ENCODE assay signal across 8 cellular contexts in the genomic region with DNA sequence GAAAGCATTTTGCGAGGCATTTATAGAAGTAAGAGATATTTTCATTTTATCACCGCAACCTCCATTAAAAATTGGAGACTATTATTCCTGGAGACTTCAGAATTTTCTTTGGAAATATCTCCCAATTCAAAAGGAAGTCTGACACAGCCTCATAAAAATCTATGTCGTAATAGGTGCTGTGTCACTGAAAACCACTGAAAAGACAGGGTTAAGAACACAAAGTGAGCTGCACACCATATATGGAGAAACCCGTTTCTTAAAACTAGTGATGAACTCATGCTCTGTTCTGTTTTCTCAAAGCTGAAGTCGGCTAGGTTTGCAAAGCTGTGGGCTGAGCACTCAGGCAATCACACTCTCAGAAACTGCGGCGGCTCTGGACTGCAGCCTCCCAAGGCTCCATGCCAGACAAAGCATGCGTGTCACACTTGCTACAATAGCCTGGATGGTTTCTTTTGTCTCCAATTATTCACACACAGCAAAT. TPM values are rescaled to one million over a fixed set of nuclear protein-coding genes. Genes with fewer than 3 reads are reported as not detected.
DNase-seq lines count a peak whose midpoint lies in the region; ATAC-seq, FAIRE-seq and TF ChIP-seq lines count a peak whose summit lies in the region.

A gene (plus strand): TSS at position 287 of the 481 bp plus-strand sequence. CDS start 126 bp downstream, at position 413.

- H3K27ac ChIP-seq in ascending aorta = peak within 1 kb of the TSS; percentile 88 to 90
- H3K27ac ChIP-seq in iPS-20b (ENCODE audit: low read length) = no peak within 1 kb of the TSS
- peak within 1 kb of the TSS; percentile 55 to 85 for H3K27ac ChIP-seq in small intestine (ENCODE audit: low read depth in 1 of 2, low read length in 1 of 2)

- no peaks in the 10 kb centered on the region for H3K27me3 ChIP-seq in ascending aorta
- H3K27me3 ChIP-seq in iPS-20b (ENCODE audit: insufficient read depth, low read length) = no peaks in the 10 kb centered on the region
- no peaks in the 10 kb centered on the region for H3K27me3 ChIP-seq in small intestine (ENCODE audit: control insufficient read depth in 2 of 2, insufficient read depth in 2 of 2, low read length in 2 of 2)

- TF ChIP-seq CTCF in CD14-positive monocyte (IDR thresholded peaks at IDR 0.05) (no peak), ascending aorta (IDR thresholded peaks at IDR 0.05) (no peak)

- intact Hi-C loops in CD14-positive monocyte (cut with micrococcal nuclease) = loop anchor here (10.0 kb wide), 2 partner anchors 146 to 554 kb away; a partner anchor contains a TSS
- intact Hi-C loops in ascending aorta (cut with DNase I) = loop anchor here (1.0 to 5.0 kb wide), 4 partner anchors 89 to 1282 kb away; a partner anchor contains a TSS

- H3K36me3 ChIP-seq in ascending aorta (no peaks in the 10 kb centered on the region), iPS-20b (ENCODE audit: insufficient read depth, low read depth, low read length) (no peaks in the 10 kb centered on the region), small intestine (ENCODE audit: control insufficient read depth in 2 of 2, insufficient read depth in 2 of 2, low read length in 2 of 2) (no peaks in the 10 kb centered on the region)

- no peak for FAIRE-seq in small intestine (lab: Jason Lieb, UNC)

- peak; percentile 69 for DNase-seq in CD14-positive monocyte (ENCODE audit: low spot score)
- DNase-seq in HT1080 (ENCODE audit: low read depth) = peak; percentile 97
- peak; percentile 75 for DNase-seq in T-helper 2 cell treated with Interferon-gamma antibody and Interleukin-4, amounts not matched to agents 5 μg/mL and 100 μg/mL, for 36 hours (ENCODE audit: low spot score)
- peak; percentile 52 to 94 for DNase-seq in ascending aorta (ENCODE audit: low spot score in 2 of 2)
- peak; percentile 66 for DNase-seq in small intestine
- no peak for DNase-seq in DMS153 (lab: John Stamatoyannopoulos, UW)

- H3K4me3 ChIP-seq in ascending aorta = peak within 1 kb of the TSS; percentile 66 to 75
- 0 out of 2 replicates have a peak within 1 kb of the TSS, but pooled peaks have one; percentile 22 for H3K4me3 ChIP-seq in iPS-20b (ENCODE audit: low read length)
- H3K4me3 ChIP-seq in small intestine (ENCODE audit: low read depth in 1 of 2, low read length in 2 of 2) = peak within 1 kb of the TSS in 1 of 2 donors; percentile 38

- H3K27me3 Mint-ChIP-seq in CD14-positive monocyte (ENCODE audit: low read depth in 3 of 3) = peaks cover 0 to 3% (median 0%) of the 10 kb centered on the region in 3 donors
- H3K27me3 Mint-ChIP-seq in T-helper 2 cell treated with Interferon-gamma antibody and Interleukin-4, amounts not matched to agents 5 μg/mL and 100 μg/mL, for 36 hours (ENCODE audit: low read depth) = peaks cover 7% of the 10 kb centered on the region

- H3K4me1 Mint-ChIP-seq in CD14-positive monocyte = peaks cover 81% of the 10 kb centered on the region
- H3K4me1 Mint-ChIP-seq in T-helper 2 cell treated with Interferon-gamma antibody and Interleukin-4, amounts not matched to agents 5 μg/mL and 100 μg/mL, for 36 hours (ENCODE audit: low read depth) = peaks cover 62% of the 10 kb centered on the region

- no peaks in the 10 kb centered on the region for H3K9me3 ChIP-seq in ascending aorta
- no peaks in the 10 kb centered on the region for H3K9me3 ChIP-seq in iPS-20b (ENCODE audit: insufficient read depth, low read depth, low read length)
- no peaks in the 10 kb centered on the region for H3K9me3 ChIP-seq in small intestine (ENCODE audit: control insufficient read depth, low read depth)

- H3K27ac Mint-ChIP-seq in CD14-positive monocyte = peak within 1 kb of the TSS; percentile 93 to 100 (median 99)
- H3K27ac Mint-ChIP-seq in T-helper 2 cell treated with Interferon-gamma antibody and Interleukin-4, amounts not matched to agents 5 μg/mL and 100 μg/mL, for 36 hours = peak within 1 kb of the TSS; percentile 98

- H3K9ac ChIP-seq in iPS-20b (ENCODE audit: low read depth, low read length) = no peak within 1 kb of the TSS

- H3K36me3 Mint-ChIP-seq in CD14-positive monocyte = peaks cover 30 to 31% of the 10 kb centered on the region in 2 donors
- peaks cover 20% of the 10 kb centered on the region for H3K36me3 Mint-ChIP-seq in T-helper 2 cell treated with Interferon-gamma antibody and Interleukin-4, amounts not matched to agents 5 μg/mL and 100 μg/mL, for 36 hours (ENCODE audit: low read depth)

- peaks cover 0 to 4% (median 2%) of the 10 kb centered on the region in 7 donors for H3K9me3 Mint-ChIP-seq in CD14-positive monocyte
- no peaks in the 10 kb centered on the region for H3K9me3 Mint-ChIP-seq in T-helper 2 cell treated with Interferon-gamma antibody and Interleukin-4, amounts not matched to agents 5 μg/mL and 100 μg/mL, for 36 hours

- ATAC-seq in GM21360 (IDR thresholded peaks at IDR 0.05; ENCODE audit: unreplicated experiment) = peak; percentile 93

- H3K4me1 ChIP-seq in ascending aorta (peaks cover 5 to 14% of the 10 kb centered on the region in 2 donors), iPS-20b (ENCODE audit: insufficient read depth, low read length) (peaks cover 9% of the 10 kb centered on the region), small intestine (ENCODE audit: control insufficient read depth in 2 of 2, insufficient read depth in 1 of 2, low read depth in 1 of 2, low read length in 1 of 2) (no peaks in the 10 kb centered on the region)

- 35 to 58% (median 38%) methylated on average over 8 of the region's 8 CpGs for WGBS in small intestine, 3 donors

- peak within 1 kb of the TSS; percentile 96 to 98 for H3K4me3 Mint-ChIP-seq in CD14-positive monocyte
- peak within 1 kb of the TSS; percentile 90 for H3K4me3 Mint-ChIP-seq in T-helper 2 cell treated with Interferon-gamma antibody and Interleukin-4, amounts not matched to agents 5 μg/mL and 100 μg/mL, for 36 hours

RNA-seq across cellular contexts. Expression of the gene that starts here (rescaled TPM):
- polyA plus RNA-seq in CD14-positive monocyte (100 to 1,000 TPM; 687 to 794 TPM), small intestine (1 to 10 TPM; 2.5 to 3.2 (median 2.7) TPM)
- 94.4 and 123 TPM in 2 replicates for total RNA-seq in HT1080 (2014; rRNA removed; shearing (Covaris generic))
- polyA plus RNA-seq in HT1080 (2015; cell fraction: cytosol; rRNA removed) = 63.8 and 66.9 TPM in 2 replicates
- polyA plus RNA-seq in HT1080 (2015; cell fraction: nucleus; rRNA removed) = 95.2 and 97.7 TPM in 2 replicates
- total RNA-seq in ascending aorta = 43.9 TPM

Comparison
In these comparisons a context has a peak if more than half of its experiments do, and no peak if none do; other contexts are left out.
1. RNA of the gene that starts here (polyA plus RNA-seq): 687 to 794 TPM in CD14-positive monocyte; 2.5 to 3.2 TPM in small intestine; every median in the first group is over 100 times any median in the second.